27 cellular contexts compared by ENCODE assay signal in the genomic region with DNA sequence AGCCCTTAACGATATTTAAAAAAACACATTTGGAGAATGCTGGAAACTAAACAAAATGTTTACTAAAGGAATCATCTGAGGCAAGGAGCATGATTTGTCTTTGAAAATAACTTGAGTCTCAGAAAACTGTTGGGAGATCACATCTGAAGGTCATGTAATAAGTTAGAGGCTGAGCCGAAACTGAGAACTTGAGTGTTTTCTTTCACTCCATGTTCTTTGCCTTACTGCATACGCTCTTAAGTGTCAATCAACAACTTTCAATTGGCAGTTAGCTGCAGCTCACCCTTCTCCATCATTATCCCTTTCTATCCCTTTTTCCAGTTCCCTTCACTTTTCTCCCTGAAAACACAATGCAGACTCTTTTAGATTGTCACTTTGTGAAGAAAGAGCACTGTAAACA.
"Had no signal": no experiment of that assay in that cellular context is flagged by ENCODE, and none has a peak within 500 bp of the region (broad histone marks: within the 10 kb centered on the region; RNA-seq: fewer than 3 reads in every experiment).

No MANE protein-coding gene starts in this region.

- DNase-seq: immature natural killer cell; kidney; left colon; left lung; lower lobe of right lung; mammary epithelial cell; mesenchymal stem cell; naive thymus-derived CD8-positive, alpha-beta T cell; nucleus accumbens; pancreas; posterior cingulate gyrus; retina; right cardiac atrium; stimulated activated CD4-positive, alpha-beta T cell treated with anti-CD3 and anti-CD28 coated beads, Interleukin-12 subunit alpha, Interleukin-12 subunit beta, amount 100 ng/mL, for 4 hours; stimulated activated CD4-positive, alpha-beta T cell treated with anti-CD3 and anti-CD28 coated beads, Interleukin-15, amount 100 ng/mL, for 24 hours; stimulated activated CD4-positive, alpha-beta T cell treated with anti-CD3 and anti-CD28 coated beads, Interleukin-2, amount 100 ng/mL, for 24 hours; stimulated activated CD4-positive, alpha-beta T cell treated with anti-CD3 and anti-CD28 coated beads, Interleukin-4, amount 100 ng/mL, for 1 hour; stimulated activated naive B cell treated with anti-CD40 and anti-IgM and Interleukin-4, amounts not matched to agents 10 μg/mL and 1 μg/mL and 100 μg/mL, for 72 hours; stimulated activated naive CD8-positive, alpha-beta T cell treated with anti-CD3 and anti-CD28 coated beads, Interleukin-15, Interleukin-2, amounts not matched to agents 100 U/mL and 50 U/mL, for 24 hours; stomach; testis; thyroid gland; transverse colon; upper lobe of left lung had no signal

- H3K27me3 Mint-ChIP-seq: stimulated activated naive B cell treated with anti-CD40 and anti-IgM and Interleukin-4, amounts not matched to agents 10 μg/mL and 1 μg/mL and 100 μg/mL, for 72 hours had no signal

- ATAC-seq: left colon; left lung; lower lobe of right lung; naive thymus-derived CD8-positive, alpha-beta T cell; right cardiac atrium; sciatic nerve; stimulated activated naive B cell treated with anti-CD40 and anti-IgM and Interleukin-4, amounts not matched to agents 10 μg/mL and 1 μg/mL and 100 μg/mL, for 72 hours; stimulated activated naive CD8-positive, alpha-beta T cell treated with anti-CD3 and anti-CD28 coated beads, Interleukin-15, Interleukin-2, amounts not matched to agents 100 U/mL and 50 U/mL, for 24 hours had no signal

- H3K4me3 Mint-ChIP-seq: immature natural killer cell; naive thymus-derived CD8-positive, alpha-beta T cell; nephron; neural crest cell; stimulated activated naive B cell treated with anti-CD40 and anti-IgM and Interleukin-4, amounts not matched to agents 10 μg/mL and 1 μg/mL and 100 μg/mL, for 72 hours had no signal

- H3K27ac Mint-ChIP-seq: immature natural killer cell; naive thymus-derived CD8-positive, alpha-beta T cell; nephron; stimulated activated naive B cell treated with anti-CD40 and anti-IgM and Interleukin-4, amounts not matched to agents 10 μg/mL and 1 μg/mL and 100 μg/mL, for 72 hours had no signal

- H3K4me1 Mint-ChIP-seq: immature natural killer cell; naive thymus-derived CD8-positive, alpha-beta T cell; nephron; neural crest cell; stimulated activated naive B cell treated with anti-CD40 and anti-IgM and Interleukin-4, amounts not matched to agents 10 μg/mL and 1 μg/mL and 100 μg/mL, for 72 hours had no signal
